33 cellular contexts compared by ENCODE assay signal in the genomic region with DNA sequence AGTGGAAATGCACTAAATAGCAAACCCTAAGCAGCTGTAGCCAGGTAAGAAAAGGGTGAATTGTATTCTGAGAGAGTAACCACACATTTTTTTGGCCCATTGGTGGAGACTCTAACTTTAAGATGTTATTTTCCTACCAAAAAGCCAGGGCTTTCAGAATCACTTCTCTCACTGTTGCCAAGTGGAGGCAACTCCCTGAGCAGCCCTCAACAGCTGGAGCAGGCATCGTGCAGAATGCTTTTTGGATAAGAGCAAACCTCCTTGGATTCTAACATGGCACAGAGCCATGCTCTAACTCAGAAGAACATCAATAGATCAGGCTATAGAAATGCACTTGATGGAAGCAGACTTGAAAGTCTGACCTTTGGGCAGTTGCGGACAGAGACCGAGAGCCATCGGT.
"Had no signal": no experiment of that assay in that cellular context is flagged by ENCODE, and none has a peak within 500 bp of the region (broad histone marks: within the 10 kb centered on the region; RNA-seq: fewer than 3 reads in every experiment).

No MANE protein-coding gene starts in this region.

- H3K4me3 ChIP-seq: adrenal gland, body of pancreas, breast epithelium had no signal

- ATAC-seq: activated CD8-positive, alpha-beta T cell treated with anti-CD3 and anti-CD28 coated beads for 36 hours; activated naive CD4-positive, alpha-beta T cell treated with anti-CD3 and anti-CD28 coated beads, Interleukin-2, amount 50 U/mL, for 72 hours; activated T-cell treated with anti-CD3 and anti-CD28 coated beads, Interleukin-2, amount 50 U/mL, for 4 hours; activated T-cell treated with anti-CD3 and anti-CD28 coated beads, Interleukin-2, amount 50 U/mL, for 72 hours; activated T-helper 17 cell treated with anti-CD3 and anti-CD28 coated beads, Interleukin-2, amount 50 U/mL, for 72 hours; body of pancreas had no signal

- H3K4me1 ChIP-seq: adrenal gland, body of pancreas, breast epithelium had no signal

- H3K36me3 ChIP-seq: adrenal gland, brain microvascular endothelial cell, breast epithelium had no signal

- H3K9me3 ChIP-seq: adrenal gland, body of pancreas, breast epithelium had no signal

- DNase-seq: activated B cell treated with CpG ODN at 0.5 μM for 24 hours; activated CD4-positive, alpha-beta memory T cell treated with anti-CD3 and anti-CD28 coated beads for 36 hours; activated CD4-positive, alpha-beta T cell treated with anti-CD3 and anti-CD28 coated beads for 4 hours; activated CD4-positive, alpha-beta T cell treated with anti-CD3 and anti-CD28 coated beads, Interleukin-2, amount 10 ng/mL, durations not matched to agents 24 days and 14 days; activated CD4-positive, alpha-beta T cell treated with anti-CD3 and anti-CD28 coated beads, Interleukin-2, amount 50 U/mL, for 1 hour; activated CD4-positive, alpha-beta T cell treated with anti-CD3 and anti-CD28 coated beads, Interleukin-2, amount 50 U/mL, for 4 hours; activated CD4-positive, CD25-positive, alpha-beta regulatory T cell treated with anti-CD3 and anti-CD28 coated beads, Interleukin-2, amount 50 U/mL, for 72 hours; activated CD8-positive, alpha-beta memory T cell treated with anti-CD3 and anti-CD28 coated beads, Interleukin-2, amount 50 U/mL, for 4 hours; activated CD8-positive, alpha-beta T cell treated with anti-CD3 and anti-CD28 coated beads for 36 hours; activated effector memory CD4-positive, alpha-beta T cell treated with anti-CD3 and anti-CD28 coated beads, Interleukin-2, amount 50 U/mL, for 16 hours; activated gamma-delta T cell treated with Interleukin-2 at 50 U/mL for 16 hours; activated naive CD4-positive, alpha-beta T cell; activated naive CD4-positive, alpha-beta T cell treated with anti-CD3 and anti-CD28 coated beads for 36 hours; activated naive CD4-positive, alpha-beta T cell treated with anti-CD3 and anti-CD28 coated beads, Interleukin-2, amount 50 U/mL, for 16 hours; activated naive CD8-positive, alpha-beta T cell treated with anti-CD3 and anti-CD28 coated beads for 36 hours; activated T-cell treated with anti-CD3 and anti-CD28 coated beads for 4 hours; activated T-cell treated with anti-CD3 and anti-CD28 coated beads, Interleukin-2, amount 50 U/mL, for 1 hour; activated T-cell treated with anti-CD3 and anti-CD28 coated beads, Interleukin-2, amount 50 U/mL, for 4 hours; activated T-cell treated with anti-CD3 and anti-CD28 coated beads, Interleukin-2, amount 50 U/mL, for 72 hours; adrenal gland; amniotic stem cell; aorta; body of pancreas; brain microvascular endothelial cell; caudate nucleus; SW 1271; T-helper 1 cell; T-helper 2 cell; T-helper 9 cell had no signal

- H3K27me3 ChIP-seq: adrenal gland, body of pancreas, brain microvascular endothelial cell, breast epithelium had no signal

- H3K27ac ChIP-seq: adrenal gland, body of pancreas, brain microvascular endothelial cell, VCaP had no signal
